1 cellular context compared by ENCODE assay signal in the genomic region with DNA sequence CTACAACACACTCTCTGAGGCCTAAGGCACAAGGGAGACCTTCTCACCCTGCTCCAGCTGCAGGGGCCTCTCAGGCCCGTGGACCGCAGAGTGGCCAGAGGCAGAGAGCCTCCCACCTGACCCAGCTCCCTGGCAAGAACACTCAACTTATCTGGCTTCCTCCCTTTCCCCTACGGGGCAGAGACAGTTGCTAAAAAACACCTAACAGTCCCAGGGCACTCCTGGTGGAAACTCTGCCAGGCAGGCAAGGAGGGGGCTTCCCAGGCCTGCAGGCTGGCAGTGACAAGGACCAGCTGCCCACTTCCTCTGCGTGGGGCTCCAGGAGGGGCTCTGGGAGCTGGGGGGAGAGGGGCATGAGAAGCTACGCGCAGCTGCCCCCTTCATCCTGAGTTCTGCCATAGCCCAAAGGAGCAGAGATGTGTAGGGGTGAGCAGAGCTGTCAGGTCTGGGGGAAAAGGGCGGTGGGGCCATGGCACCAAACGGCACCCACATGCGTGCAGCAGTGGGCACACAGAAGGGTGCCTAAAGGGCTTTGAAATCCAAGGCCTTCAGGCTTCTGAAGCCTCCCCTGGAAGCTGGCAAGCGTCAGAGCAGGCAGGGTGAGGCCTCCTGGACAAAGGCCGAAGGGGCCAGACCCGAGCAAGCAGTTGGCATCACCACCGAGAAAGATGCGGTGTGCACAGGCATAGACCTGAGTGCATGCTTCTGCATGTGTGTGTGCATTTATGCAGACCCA.
TF ChIP-seq lines count a peak whose summit lies in the region.

No MANE protein-coding gene starts in this region.

TF ChIP-seq in K562, 482 proteins besides CTCF, POLR2A, EP300 and RAD21 (continued from another document):
- TF ChIP-seq TSHZ1 (CRISPR knock-in tag; IDR thresholded peaks at IDR 0.05) (no peak), SPI1 (IDR thresholded peaks at IDR 0.05; ENCODE audit: borderline replicate concordance, low read depth, low read length) (peak; percentile 18; the same call in 1 of the 2 replicates)
